26 cellular contexts compared by ENCODE assay signal in the genomic region with DNA sequence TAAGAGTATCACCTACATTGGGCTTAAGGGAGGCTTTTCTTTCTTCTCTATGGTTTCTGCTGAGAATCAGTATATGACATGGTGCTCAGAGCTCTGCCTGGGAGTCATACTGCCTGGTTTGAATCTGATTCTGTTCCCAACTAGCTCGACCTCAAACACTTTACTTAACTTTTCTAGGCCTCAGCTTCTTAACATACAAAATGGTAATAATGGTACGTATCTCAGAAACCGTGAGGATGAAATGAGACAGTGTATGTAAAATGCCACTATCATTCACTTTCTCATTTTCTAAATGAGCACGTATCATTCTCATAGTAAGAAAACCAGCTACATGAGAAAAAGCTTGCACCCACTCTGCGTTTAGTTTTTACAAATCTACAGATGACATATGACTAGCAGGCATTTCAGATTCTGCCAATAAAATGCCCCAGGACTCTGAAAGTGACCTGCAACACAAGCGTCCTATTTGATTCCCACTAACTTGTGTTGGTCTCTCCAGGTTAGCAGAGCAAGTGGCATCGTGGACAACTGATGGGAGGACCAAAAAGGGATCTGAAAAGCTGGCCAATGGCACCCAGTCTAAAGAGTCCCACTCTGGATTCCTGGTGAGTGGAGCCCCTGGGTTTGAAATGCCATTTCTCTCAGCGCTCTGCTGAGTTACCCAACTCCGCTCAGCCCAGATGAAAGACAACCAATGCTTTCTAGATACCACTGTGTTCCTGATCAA. TPM values are rescaled to one million over a fixed set of nuclear protein-coding genes. Genes with fewer than 3 reads are reported as not detected.
A peak's percentile ranks its signal among the peaks of the same experiment; 100 is the strongest.
DNase-seq lines count a peak whose midpoint lies in the region; ATAC-seq and TF ChIP-seq lines count a peak whose summit lies in the region.
"Had no signal": no experiment of that assay in that cellular context is flagged by ENCODE, and none has a peak within 500 bp of the region (broad histone marks: within the 10 kb centered on the region; RNA-seq: fewer than 3 reads in every experiment).

No MANE protein-coding gene starts in this region.

- no peak for TF ChIP-seq CTCF in HFFc6 (IDR thresholded peaks at IDR 0.05)

- ATAC-seq in activated naive CD4-positive, alpha-beta T cell treated with anti-CD3 and anti-CD28 coated beads, Interleukin-2, amount 50 U/mL, for 72 hours, result peak; percentile 89 to 94
- peak; percentile 90 to 91 for ATAC-seq in activated T-cell treated with anti-CD3 and anti-CD28 coated beads, Interleukin-2, amount 50 U/mL, for 4 hours
- ATAC-seq in aorta (ENCODE audit: low FRiP score), result no peak
- ATAC-seq: gastrocnemius medialis; naive thymus-derived CD4-positive, alpha-beta T cell; right lobe of liver; T-cell had no signal

- H3K27ac Mint-ChIP-seq in activated naive CD4-positive, alpha-beta T cell treated with anti-CD3 and anti-CD28 coated beads, Interleukin-2, amount 50 U/mL, for 72 hours, result peak overlapping the region; percentile 76 to 94
- peak overlapping the region; percentile 71; the same call in 1 of the 2 replicates for H3K27ac Mint-ChIP-seq in HFFc6
- H3K27ac Mint-ChIP-seq: T-cell had no signal

- H3K4me1 Mint-ChIP-seq in HFFc6 (ENCODE audit: low read depth), result peaks cover 48% of the 10 kb centered on the region
- peaks cover 36% of the 10 kb centered on the region for H3K4me1 Mint-ChIP-seq in activated T-cell treated with anti-CD3 and anti-CD28 coated beads, Interleukin-2, amount 50 U/mL, for 4 hours (ENCODE audit: low read depth)

- DNase-seq in activated naive CD4-positive, alpha-beta T cell treated with anti-CD3 and anti-CD28 coated beads, Interleukin-2, amount 50 U/mL, for 72 hours (ENCODE audit: low spot score in 2 of 2), result peak in 1 of 2 donors; percentile 35
- DNase-seq in activated naive CD4-positive, alpha-beta T cell treated with anti-CD3 and anti-CD28 coated beads, Interleukin-2, amount 50 U/mL, for 16 hours, result no peak
- DNase-seq in HFFc6 (no peak), mesenteric fat pad (ENCODE audit: low spot score) (peak; percentile 33), aorta (no peak), NCI-H2171 (lab: John Stamatoyannopoulos, UW) (no peak), kidney glomerular epithelial cell (lab: John Stamatoyannopoulos, UW) (no peak)
- no peak for DNase-seq in activated T-cell treated with anti-CD3 and anti-CD28 coated beads, Interleukin-2, amount 50 U/mL, for 4 hours
- DNase-seq: activated effector memory CD4-positive, alpha-beta T cell treated with anti-CD3 and anti-CD28 coated beads, Interleukin-2, amount 50 U/mL, for 16 hours; anterior cingulate cortex; CD4-positive, alpha-beta memory T cell; cerebellar nuclear complex; DMS153; effector CD8-positive, alpha-beta T cell; gastrocnemius medialis; Kasumi-1; naive thymus-derived CD4-positive, alpha-beta T cell; NCI-H1092; NCI-H1930; NCI-H345; PC-9; right lobe of liver; stimulated activated naive CD4-positive, alpha-beta T cell; T-cell; upper lobe of left lung had no signal

- H3K4me3 Mint-ChIP-seq in HFFc6, result no peak overlapping the region
- no peak overlapping the region for H3K4me3 Mint-ChIP-seq in activated T-cell treated with anti-CD3 and anti-CD28 coated beads, Interleukin-2, amount 50 U/mL, for 4 hours
- H3K4me3 Mint-ChIP-seq: T-cell had no signal

- peaks cover 0 to 4% of the 10 kb centered on the region in 2 donors for H3K4me1 ChIP-seq in aorta (ENCODE audit: control insufficient read depth in 1 of 2, insufficient read depth in 2 of 2, low read length in 2 of 2)

- H3K27me3 Mint-ChIP-seq in HFFc6 (ENCODE audit: insufficient read depth), result peaks cover 3% of the 10 kb centered on the region; the same call in 1 of the 2 replicates
- H3K27me3 Mint-ChIP-seq in activated T-cell treated with anti-CD3 and anti-CD28 coated beads, Interleukin-2, amount 50 U/mL, for 4 hours (ENCODE audit: low read depth), result no peaks in the 10 kb centered on the region
- H3K27me3 Mint-ChIP-seq: CD4-positive, alpha-beta memory T cell; naive thymus-derived CD4-positive, alpha-beta T cell; T-cell had no signal

- H3K36me3 ChIP-seq in aorta (ENCODE audit: control insufficient read depth in 1 of 2, insufficient read depth in 2 of 2, low read length in 1 of 2), result no peaks in the 10 kb centered on the region
- H3K36me3 ChIP-seq: esophagus muscularis mucosa, gastrocnemius medialis, right lobe of liver, upper lobe of left lung had no signal

- no peak overlapping the region for H3K27ac ChIP-seq in aorta (ENCODE audit: low read depth in 1 of 2, low read length in 2 of 2)
- H3K27ac ChIP-seq: esophagus muscularis mucosa, PC-9, right lobe of liver had no signal

- no peaks in the 10 kb centered on the region for H3K27me3 ChIP-seq in aorta (ENCODE audit: control insufficient read depth in 1 of 2, insufficient read depth in 2 of 2, low read length in 1 of 2)
- H3K27me3 ChIP-seq: esophagus muscularis mucosa, gastrocnemius medialis, right lobe of liver, upper lobe of left lung had no signal

- no peaks in the 10 kb centered on the region for H3K9me3 Mint-ChIP-seq in activated naive CD4-positive, alpha-beta T cell treated with anti-CD3 and anti-CD28 coated beads, Interleukin-2, amount 50 U/mL, for 72 hours
- H3K9me3 Mint-ChIP-seq in HFFc6, result no peaks in the 10 kb centered on the region
- H3K9me3 Mint-ChIP-seq in activated T-cell treated with anti-CD3 and anti-CD28 coated beads, Interleukin-2, amount 50 U/mL, for 4 hours, result no peaks in the 10 kb centered on the region
- H3K9me3 Mint-ChIP-seq: naive thymus-derived CD4-positive, alpha-beta T cell; T-cell had no signal

- H3K36me3 Mint-ChIP-seq in activated naive CD4-positive, alpha-beta T cell treated with anti-CD3 and anti-CD28 coated beads, Interleukin-2, amount 50 U/mL, for 72 hours, result peaks cover 0 to 5% of the 10 kb centered on the region in 2 donors
- H3K36me3 Mint-ChIP-seq in HFFc6 (ENCODE audit: low read depth), result peaks cover 6% of the 10 kb centered on the region
- no peaks in the 10 kb centered on the region for H3K36me3 Mint-ChIP-seq in activated T-cell treated with anti-CD3 and anti-CD28 coated beads, Interleukin-2, amount 50 U/mL, for 4 hours (ENCODE audit: insufficient read depth)
- H3K36me3 Mint-ChIP-seq: CD4-positive, alpha-beta memory T cell; T-cell had no signal

- H3K4me3 ChIP-seq in aorta (ENCODE audit: low read length in 2 of 2), result no peak overlapping the region
- H3K4me3 ChIP-seq: esophagus muscularis mucosa, gastrocnemius medialis, PC-9, right lobe of liver, upper lobe of left lung had no signal

- 77 to 85% methylated on average over 9 of the region's 9 CpGs for WGBS in aorta, 2 donors

- no peaks in the 10 kb centered on the region for H3K9me3 ChIP-seq in aorta (ENCODE audit: control insufficient read depth, low read length)
- H3K9me3 ChIP-seq: esophagus muscularis mucosa, gastrocnemius medialis, right lobe of liver, upper lobe of left lung had no signal

- intact Hi-C loops in aorta (cut with DNase I), result no loop called here

RNA-seq across cellular contexts. Expression of gene CTNNBIP1, which starts 6.1 kb away (rescaled TPM):
- 10 to 100 TPM; 14.5 to 14.6 TPM for total RNA-seq in activated naive CD4-positive, alpha-beta T cell treated with anti-CD3 and anti-CD28 coated beads, Interleukin-2, amount 50 U/mL, for 72 hours
- 10 to 100 TPM; 19.7 to 25.5 (median 21.4) TPM for total RNA-seq in HFFc6 (2021; fragmentation: NEBNext Ultra II Directional; extraction: Animal tissue kit (Norgen Biotek cat#: 25700))
- total RNA-seq in activated T-cell treated with anti-CD3 and anti-CD28 coated beads, Interleukin-2, amount 50 U/mL, for 4 hours, result 1 to 10 TPM; 4.2 to 5.2 (median 4.7) TPM
- total RNA-seq in mesenteric fat pad, result 29.8 TPM
- total RNA-seq in aorta, result 10 to 100 TPM; 17.5 to 18.8 TPM
- polyA plus RNA-seq in aorta, result 10 to 100 TPM in 1 of 2 donors, 1 to 10 TPM in 1; 8.4 to 11.1 TPM

RNA-seq across cellular contexts. Expression of gene LZIC, which starts 39.2 kb away (rescaled TPM):
- total RNA-seq in activated naive CD4-positive, alpha-beta T cell treated with anti-CD3 and anti-CD28 coated beads, Interleukin-2, amount 50 U/mL, for 72 hours, result 10 to 100 TPM; 14.0 to 30.8 TPM
- total RNA-seq in HFFc6 (2021; fragmentation: NEBNext Ultra II Directional; extraction: Animal tissue kit (Norgen Biotek cat#: 25700)), result 10 to 100 TPM; 28.0 to 34.8 (median 30.9) TPM
- 10 to 100 TPM; 31.4 to 35.5 (median 35.5) TPM for total RNA-seq in activated T-cell treated with anti-CD3 and anti-CD28 coated beads, Interleukin-2, amount 50 U/mL, for 4 hours
- total RNA-seq in mesenteric fat pad (23.4 TPM), aorta (10 to 100 TPM; 25.8 to 30.7 TPM)
- 10 to 100 TPM; 14.7 to 23.4 TPM for polyA plus RNA-seq in aorta

RNA-seq across cellular contexts. Expression of gene NMNAT1, which starts 39.3 kb away (rescaled TPM):
- total RNA-seq in activated naive CD4-positive, alpha-beta T cell treated with anti-CD3 and anti-CD28 coated beads, Interleukin-2, amount 50 U/mL, for 72 hours, result 10 to 100 TPM in 1 of 2 donors, 1 to 10 TPM in 1; 6.0 to 13.1 TPM
- total RNA-seq in HFFc6 (2021; fragmentation: NEBNext Ultra II Directional; extraction: Animal tissue kit (Norgen Biotek cat#: 25700)), result 10 to 100 TPM; 12.9 to 16.0 (median 14.8) TPM
- 1 to 10 TPM; 3.8 to 5.9 (median 4.4) TPM for total RNA-seq in activated T-cell treated with anti-CD3 and anti-CD28 coated beads, Interleukin-2, amount 50 U/mL, for 4 hours
- 11.9 TPM for total RNA-seq in mesenteric fat pad
- 10 to 100 TPM in 1 of 2 donors, 1 to 10 TPM in 1; 5.7 to 11.2 TPM for total RNA-seq in aorta
- 1 to 10 TPM; 3.3 to 4.5 TPM for polyA plus RNA-seq in aorta
